ENCODE assay signal across 8 cellular contexts in genomic region chr11:1570896-1571759, GRCh38. TPM values are rescaled to one million over a fixed set of nuclear protein-coding genes. Genes with fewer than 3 reads are reported as not detected.
DNase-seq lines count a peak whose midpoint lies in the region; ATAC-seq and TF ChIP-seq lines count a peak whose summit lies in the region.

No MANE protein-coding gene starts in this region.

- H3K4me3 ChIP-seq in BE2C (ENCODE audit: low read depth, low read length), result peak overlapping the region; percentile 59
- peak overlapping the region; percentile 27 for H3K4me3 ChIP-seq in ectodermal cell (ENCODE audit: insufficient read depth, low read depth, low read length)

- peak overlapping the region in 1 of 2 donors; percentile 57 for H3K27ac Mint-ChIP-seq in natural killer cell treated with Interleukin-12 subunit alpha and Interleukin-12 subunit beta and Interleukin-15 and Interleukin-18, amount 100 ng/mL, for 72 hours

- H3K27ac ChIP-seq in ectodermal cell (ENCODE audit: insufficient read depth, low read depth, low read length, poor library complexity, severe bottlenecking), result no peak overlapping the region

- TF ChIP-seq CTCF in BE2C (IDR thresholded peaks at IDR 0.05; ENCODE audit: low read depth, low read length), result no peak

- no peaks in the 10 kb centered on the region for H3K36me3 ChIP-seq in BE2C
- no peaks in the 10 kb centered on the region for H3K36me3 ChIP-seq in ectodermal cell (ENCODE audit: control insufficient read depth, insufficient read depth, low read length)

- WGBS in ectodermal cell, 2 experiments, result 3% methylated on average over 58 of the region's 58 CpGs

- H3K27me3 ChIP-seq in BE2C (peaks cover 27% of the 10 kb centered on the region), ectodermal cell (ENCODE audit: control insufficient read depth, insufficient read depth, low read length, poor library complexity, severe bottlenecking) (peaks cover 71% of the 10 kb centered on the region)

- H3K4me1 ChIP-seq in BE2C (peaks cover 3% of the 10 kb centered on the region; the same call in 1 of the 2 replicates), ectodermal cell (ENCODE audit: control insufficient read depth, insufficient read depth, low read length) (peaks cover 18% of the 10 kb centered on the region)

- peak overlapping the region; percentile 45 for H3K4me3 Mint-ChIP-seq in natural killer cell treated with Interleukin-12 subunit alpha and Interleukin-12 subunit beta and Interleukin-15 and Interleukin-18, amount 100 ng/mL, for 72 hours

- H3K9me3 Mint-ChIP-seq in natural killer cell treated with Interleukin-12 subunit alpha and Interleukin-12 subunit beta and Interleukin-15 and Interleukin-18, amount 100 ng/mL, for 72 hours, result no peaks in the 10 kb centered on the region

- DNase-seq in BE2C (peak; percentile 58), NCI-H146 (lab: John Stamatoyannopoulos, UW) (peak; percentile 49), T1000 (lab: John Stamatoyannopoulos, UW) (no peak), DMS114 treated with DMSO at 0.1 percent for 48 hours (lab: John Stamatoyannopoulos, UW; ENCODE audit: unreplicated experiment) (no peak)
- no peak for DNase-seq in natural killer cell treated with Interleukin-12 subunit alpha and Interleukin-12 subunit beta and Interleukin-15 and Interleukin-18, amount 100 ng/mL, for 72 hours (ENCODE audit: low spot score)

- no peaks in the 10 kb centered on the region for H3K27me3 Mint-ChIP-seq in natural killer cell treated with Interleukin-12 subunit alpha and Interleukin-12 subunit beta and Interleukin-15 and Interleukin-18, amount 100 ng/mL, for 72 hours

- H3K4me1 Mint-ChIP-seq in natural killer cell treated with Interleukin-12 subunit alpha and Interleukin-12 subunit beta and Interleukin-15 and Interleukin-18, amount 100 ng/mL, for 72 hours (ENCODE audit: low read depth in 2 of 2), result peaks cover 4 to 21% of the 10 kb centered on the region in 2 donors

- H3K36me3 Mint-ChIP-seq in natural killer cell treated with Interleukin-12 subunit alpha and Interleukin-12 subunit beta and Interleukin-15 and Interleukin-18, amount 100 ng/mL, for 72 hours, result no peaks in the 10 kb centered on the region

- ATAC-seq in natural killer cell treated with Interleukin-12 subunit alpha and Interleukin-12 subunit beta and Interleukin-15 and Interleukin-18, amount 100 ng/mL, for 72 hours, result no peak
- ATAC-seq in HG02642 (IDR thresholded peaks at IDR 0.05; ENCODE audit: poor library complexity, unreplicated experiment) (no peak), GM19395 (IDR thresholded peaks at IDR 0.05; ENCODE audit: unreplicated experiment) (no peak)

- H3K9me3 ChIP-seq in BE2C, result no peaks in the 10 kb centered on the region
- H3K9me3 ChIP-seq in ectodermal cell (ENCODE audit: control insufficient read depth, low read length), result no peaks in the 10 kb centered on the region

RNA-seq across cellular contexts. Expression of gene DUSP8, which starts 0.9 kb away (rescaled TPM):
- polyA plus RNA-seq in BE2C (2012; ENCODE audit: insufficient read depth, insufficient read length, low read depth), result 40.4 TPM
- 1.4 TPM for polyA plus RNA-seq in ectodermal cell (2013, experiment 1 of 4)
- polyA plus RNA-seq in ectodermal cell (2013, experiment 2 of 4), result 2.3 TPM
- polyA plus RNA-seq in ectodermal cell (2013, experiment 3 of 4), result 1.9 TPM
- polyA plus RNA-seq in ectodermal cell (2013, experiment 4 of 4), result 2.4 TPM
- total RNA-seq in natural killer cell treated with Interleukin-12 subunit alpha and Interleukin-12 subunit beta and Interleukin-15 and Interleukin-18, amount 100 ng/mL, for 72 hours, result 1 to 10 TPM; 4.2 to 5.4 TPM

RNA-seq across cellular contexts. Expression of gene KRTAP5-1, which starts 14.0 kb away (rescaled TPM):
- not detected for polyA plus RNA-seq in BE2C (2012; ENCODE audit: insufficient read depth, insufficient read length, low read depth)
- not detected for polyA plus RNA-seq in ectodermal cell (2013, experiment 1 of 4)
- not detected for polyA plus RNA-seq in ectodermal cell (2013, experiment 2 of 4)
- not detected for polyA plus RNA-seq in ectodermal cell (2013, experiment 3 of 4)
- polyA plus RNA-seq in ectodermal cell (2013, experiment 4 of 4), result not detected
- not detected for total RNA-seq in natural killer cell treated with Interleukin-12 subunit alpha and Interleukin-12 subunit beta and Interleukin-15 and Interleukin-18, amount 100 ng/mL, for 72 hours

RNA-seq across cellular contexts. Expression of gene KRTAP5-2, which starts 27.0 kb away (rescaled TPM):
- polyA plus RNA-seq in BE2C (2012; ENCODE audit: insufficient read depth, insufficient read length, low read depth), result not detected
- not detected for polyA plus RNA-seq in ectodermal cell (2013, experiment 1 of 4)
- not detected for polyA plus RNA-seq in ectodermal cell (2013, experiment 2 of 4)
- polyA plus RNA-seq in ectodermal cell (2013, experiment 3 of 4), result not detected
- not detected for polyA plus RNA-seq in ectodermal cell (2013, experiment 4 of 4)
- total RNA-seq in natural killer cell treated with Interleukin-12 subunit alpha and Interleukin-12 subunit beta and Interleukin-15 and Interleukin-18, amount 100 ng/mL, for 72 hours, result not detected

RNA-seq across cellular contexts. Expression of gene KRTAP5-3, which starts 37.1 kb away (rescaled TPM):
- polyA plus RNA-seq in BE2C (2012; ENCODE audit: insufficient read depth, insufficient read length, low read depth), result not detected
- polyA plus RNA-seq in ectodermal cell (2013, experiment 1 of 4), result not detected
- polyA plus RNA-seq in ectodermal cell (2013, experiment 2 of 4), result not detected
- not detected for polyA plus RNA-seq in ectodermal cell (2013, experiment 3 of 4)
- not detected for polyA plus RNA-seq in ectodermal cell (2013, experiment 4 of 4)
- total RNA-seq in natural killer cell treated with Interleukin-12 subunit alpha and Interleukin-12 subunit beta and Interleukin-15 and Interleukin-18, amount 100 ng/mL, for 72 hours, result not detected

RNA-seq across cellular contexts. Expression of gene KRTAP5-4, which starts 50.8 kb away (rescaled TPM):
- polyA plus RNA-seq in BE2C (2012; ENCODE audit: insufficient read depth, insufficient read length, low read depth), result not detected
- not detected for polyA plus RNA-seq in ectodermal cell (2013, experiment 1 of 4)
- not detected for polyA plus RNA-seq in ectodermal cell (2013, experiment 2 of 4)
- polyA plus RNA-seq in ectodermal cell (2013, experiment 3 of 4), result not detected
- polyA plus RNA-seq in ectodermal cell (2013, experiment 4 of 4), result not detected
- not detected for total RNA-seq in natural killer cell treated with Interleukin-12 subunit alpha and Interleukin-12 subunit beta and Interleukin-15 and Interleukin-18, amount 100 ng/mL, for 72 hours

Comparison
In these comparisons a context has a peak if more than half of its experiments do, and no peak if none do; other contexts are left out.
1. DNase-seq: peak in BE2C (single experiment) and NCI-H146 (single experiment); none in natural killer cell treated with Interleukin-12 subunit alpha and Interleukin-12 subunit beta and Interleukin-15 and Interleukin-18, amount 100 ng/mL, for 72 hours (single experiment), T1000 (single experiment) and DMS114 treated with DMSO at 0.1 percent for 48 hours (single experiment).